9 cellular contexts compared by ENCODE assay signal in genomic region chr10:3066317-3066931, GRCh38. TPM values are rescaled to one million over a fixed set of nuclear protein-coding genes. Genes with fewer than 3 reads are reported as not detected.
DNase-seq lines count a peak whose midpoint lies in the region; ATAC-seq and TF ChIP-seq lines count a peak whose summit lies in the region.
"Had no signal": no experiment of that assay in that cellular context is flagged by ENCODE, and none has a peak within 500 bp of the region (broad histone marks: within the 10 kb centered on the region; RNA-seq: fewer than 3 reads in every experiment).

No MANE protein-coding gene starts in this region.

- ATAC-seq in GM23338, result peak; percentile 28
- ATAC-seq in heart right ventricle, result peak; percentile 15 to 70 (median 50)
- ATAC-seq in HG02840 (IDR thresholded peaks at IDR 0.05; ENCODE audit: low FRiP score, unreplicated experiment), result no peak

- TF ChIP-seq CTCF in GM23338 (conservative IDR thresholded peaks at IDR 0.05; ENCODE audit: low read depth in 2 of 2) (no peak; a peak in 1 of 4 replicates), WI38 (IDR thresholded peaks at IDR 0.05; ENCODE audit: low read depth, low read length) (no peak), heart right ventricle (IDR thresholded peaks at IDR 0.05) (peak in 2 of 9 donors; percentile 16 to 19), sigmoid colon (IDR thresholded peaks at IDR 0.05) (no peak)

- no peaks in the 10 kb centered on the region for H3K9me3 Mint-ChIP-seq in GM23338

- peaks cover 22% of the 10 kb centered on the region for H3K36me3 Mint-ChIP-seq in GM23338 (ENCODE audit: low read depth)

- peak overlapping the region; percentile 91 for H3K4me2 ChIP-seq in GM23338

- H3K4me3 ChIP-seq in GM23338 (peak overlapping the region; percentile 94), WI38 (ENCODE audit: low read depth, low read length) (peak overlapping the region; percentile 90), heart right ventricle (peak overlapping the region; percentile 70 to 90 (median 87)), sigmoid colon (peak overlapping the region; percentile 41 to 89 (median 78))

- H4K20me1 ChIP-seq in GM23338 (replicated peaks; ENCODE audit: insufficient read depth), result peaks cover 9% of the 10 kb centered on the region

- H3K27me3 ChIP-seq in GM23338 (ENCODE audit: insufficient read depth), result peaks cover 23% of the 10 kb centered on the region
- H3K27me3 ChIP-seq in heart right ventricle, result peaks cover 0 to 22% (median 0%) of the 10 kb centered on the region in 7 donors
- no peaks in the 10 kb centered on the region for H3K27me3 ChIP-seq in sigmoid colon

- H3K27ac ChIP-seq in GM23338 (ENCODE audit: low read depth) (no peak overlapping the region), heart right ventricle (peak overlapping the region; percentile 22 to 97 (median 90)), sigmoid colon (peak overlapping the region; percentile 30 to 87 (median 80))
- H3K27ac ChIP-seq: foreskin keratinocyte had no signal

- WGBS in heart right ventricle, 2 donors, result 4 to 21% methylated on average over 45 of the region's 45 CpGs
- 8 to 12% methylated on average over 45 of the region's 45 CpGs for WGBS in sigmoid colon, 2 donors

- no peaks in the 10 kb centered on the region for H3F3A ChIP-seq in GM23338 (replicated peaks; ENCODE audit: low read depth)

- H3K27ac Mint-ChIP-seq in GM23338, result no peak overlapping the region

- H3K27me3 Mint-ChIP-seq in GM23338 (ENCODE audit: insufficient read depth, low read depth, poor library complexity), result peaks cover 33% of the 10 kb centered on the region

- H2AFZ ChIP-seq in GM23338, result peak overlapping the region; percentile 90

- peaks cover 4% of the 10 kb centered on the region; the same call in 1 of the 2 replicates for H3K36me3 ChIP-seq in GM23338 (ENCODE audit: insufficient read depth)
- peaks cover 0 to 2% (median 0%) of the 10 kb centered on the region in 9 donors for H3K36me3 ChIP-seq in heart right ventricle
- H3K36me3 ChIP-seq in sigmoid colon, result no peaks in the 10 kb centered on the region

- no peak for TF ChIP-seq POLR2A in sigmoid colon (IDR thresholded peaks at IDR 0.05)

- no peaks in the 10 kb centered on the region for H3K9me2 ChIP-seq in GM23338 (ENCODE audit: insufficient read depth)

- TF ChIP-seq EP300 in sigmoid colon (IDR thresholded peaks at IDR 0.05), result no peak

- H3K4me1 Mint-ChIP-seq in GM23338, result peaks cover 16% of the 10 kb centered on the region

- H3K9me3 ChIP-seq in heart right ventricle (no peaks in the 10 kb centered on the region), sigmoid colon (no peaks in the 10 kb centered on the region)

- intact Hi-C loops in heart right ventricle (cut with DNase I), result loop anchor here in 5 of 10 donors (5.0 to 10.0 kb wide), 3 partner anchors 36 to 68 kb away; no protein-coding TSS in a partner anchor
- intact Hi-C loops in sigmoid colon (cut with DNase I), result no loop called here

- peak overlapping the region; percentile 70 for H3K4me3 Mint-ChIP-seq in GM23338

- DNase-seq in GM23338 (ENCODE audit: low spot score) (peak; percentile 41), heart right ventricle (peak; percentile 24 to 47), sigmoid colon (no peak), cerebellum (ENCODE audit: low spot score) (no peak), SKM-1 treated with dmso at 0.1 percent for 144 hours (lab: John Stamatoyannopoulos, UW; ENCODE audit: unreplicated experiment) (no peak), dedifferentiated amniotic fluid mesenchymal stem cell (ENCODE audit: extremely low spot score) (no peak)
- DNase-seq: foreskin keratinocyte had no signal

- H3K79me2 ChIP-seq in GM23338 (replicated peaks; ENCODE audit: insufficient read depth), result peaks cover 25% of the 10 kb centered on the region

- peaks cover 12% of the 10 kb centered on the region; the same call in 1 of the 2 replicates for H3K4me1 ChIP-seq in GM23338 (ENCODE audit: insufficient read depth)
- H3K4me1 ChIP-seq in heart right ventricle, result peaks cover 0 to 47% (median 22%) of the 10 kb centered on the region in 9 donors
- peaks cover 0 to 31% (median 22%) of the 10 kb centered on the region in 4 donors for H3K4me1 ChIP-seq in sigmoid colon
- H3K4me1 ChIP-seq: foreskin keratinocyte had no signal

TF ChIP-seq in GM23338, 12 proteins besides CTCF, POLR2A, EP300 and RAD21 (continues in another document):
- no peak for TF ChIP-seq REST (IDR thresholded peaks at IDR 0.05; ENCODE audit: unreplicated experiment)
- TF ChIP-seq EZH2phosphoT487 (IDR thresholded peaks at IDR 0.05; ENCODE audit: unreplicated experiment), result no peak
- TF ChIP-seq NANOG (IDR thresholded peaks at IDR 0.05; ENCODE audit: borderline replicate concordance), result no peak
- no peak for TF ChIP-seq POLR2AphosphoS5 (IDR thresholded peaks at IDR 0.05; ENCODE audit: low read depth)
- no peak for TF ChIP-seq CREB1 (CRISPR knock-in tag; IDR thresholded peaks at IDR 0.05; ENCODE audit: low read depth)
- TF ChIP-seq EZH2 (IDR thresholded peaks at IDR 0.05; ENCODE audit: low read depth, unreplicated experiment), result no peak
- TF ChIP-seq ETS1 (IDR thresholded peaks at IDR 0.05), result no peak
- TF ChIP-seq ZNF331 (CRISPR knock-in tag; IDR thresholded peaks at IDR 0.05; ENCODE audit: low read depth), result no peak
- TF ChIP-seq JUNB (IDR thresholded peaks at IDR 0.05; ENCODE audit: unreplicated experiment), result no peak

RNA-seq across cellular contexts. Expression of gene PFKP, which starts 0.9 kb away (rescaled TPM):
- 117 and 120 TPM in 2 replicates for total RNA-seq in GM23338 (2014; rRNA removed; shearing (Covaris generic))
- polyA plus RNA-seq in GM23338 (2016; fragmentation: Nextera tagmentation; extraction: Ambion mirVana) (55.3 and 56.3 TPM in 2 replicates), heart right ventricle (100 to 1,000 TPM in 1 of 2 donors, 10 to 100 TPM in 1; 68.3 to 230 TPM), sigmoid colon (100 to 1,000 TPM in 1 of 3 donors, 10 to 100 TPM in 2; 26.4 to 105 (median 40.2) TPM)
- total RNA-seq in heart right ventricle (100 to 1,000 TPM; 138 to 316 (median 220) TPM), sigmoid colon (10 to 100 TPM; 27.5 to 94.7 (median 58.4) TPM), cerebellum (37.7 TPM)

Comparison
In these comparisons a context has a peak if more than half of its experiments do, and no peak if none do; other contexts are left out.
1. DNase-seq: peak in GM23338 (single experiment) and heart right ventricle (2 of 2); none in sigmoid colon (single experiment), cerebellum (single experiment), SKM-1 treated with dmso at 0.1 percent for 144 hours (single experiment) and dedifferentiated amniotic fluid mesenchymal stem cell (single experiment).
2. Peak in every context shown above with its lines, with median percentiles within 50 percentile points of each other: H3K4me3 ChIP-seq.